8 cellular contexts compared by ENCODE assay signal in the genomic region with DNA sequence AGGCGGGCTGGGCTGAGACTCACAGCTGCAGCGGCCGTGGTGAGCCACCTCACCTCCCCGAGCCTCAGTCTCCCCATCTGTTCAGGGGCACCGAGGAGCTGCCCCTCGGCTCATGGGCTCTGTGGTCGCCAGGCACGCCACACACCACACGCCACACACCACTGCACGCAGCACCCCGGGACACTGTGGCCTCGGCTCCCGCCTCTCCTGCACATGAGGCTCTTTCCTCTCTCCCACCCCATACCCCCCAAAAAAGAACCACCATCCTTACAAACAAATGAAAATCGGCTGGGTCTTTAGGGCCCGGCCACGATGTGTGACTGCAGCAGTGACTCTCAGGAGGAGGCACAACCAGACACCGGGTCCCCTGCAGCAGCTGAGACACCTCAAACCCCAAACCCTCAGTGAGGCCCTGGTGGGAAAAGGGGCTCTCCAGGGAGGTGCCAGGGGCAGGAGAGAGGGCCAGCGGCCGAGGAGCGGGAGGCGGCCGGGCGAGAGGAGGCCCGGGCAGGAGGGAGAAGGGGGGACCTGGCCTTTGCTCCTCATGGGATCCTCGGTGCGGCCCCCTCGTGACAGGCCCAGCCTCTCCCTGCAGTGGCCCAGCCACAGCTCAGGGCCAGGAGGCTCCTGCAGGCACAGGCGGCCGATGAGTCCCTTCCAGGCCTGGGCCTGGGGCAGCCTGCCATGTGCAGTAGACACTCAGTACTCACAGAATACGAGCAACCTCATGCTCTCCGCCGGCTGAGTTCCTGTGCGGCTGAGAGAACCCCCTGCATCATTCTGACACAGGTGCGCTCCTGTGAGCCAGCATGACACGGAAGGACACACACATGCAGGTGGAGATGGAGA.
DNase-seq lines count a peak whose midpoint lies in the region; ATAC-seq and TF ChIP-seq lines count a peak whose summit lies in the region.

No MANE protein-coding gene starts in this region.

- peak overlapping the region; percentile 89 for H3K4me3 Mint-ChIP-seq in stimulated activated effector memory CD8-positive, alpha-beta T cell treated with anti-CD3 and anti-CD28 coated beads, Interleukin-12 subunit alpha, Interleukin-12 subunit beta, amount 100 ng/mL, for 72 hours

- peaks cover 73% of the 10 kb centered on the region for H3K4me1 Mint-ChIP-seq in stimulated activated effector memory CD8-positive, alpha-beta T cell treated with anti-CD3 and anti-CD28 coated beads, Interleukin-12 subunit alpha, Interleukin-12 subunit beta, amount 100 ng/mL, for 72 hours

- H3K36me3 Mint-ChIP-seq in stimulated activated effector memory CD8-positive, alpha-beta T cell treated with anti-CD3 and anti-CD28 coated beads, Interleukin-12 subunit alpha, Interleukin-12 subunit beta, amount 100 ng/mL, for 72 hours = peaks cover 60% of the 10 kb centered on the region

- H3K27ac Mint-ChIP-seq in stimulated activated effector memory CD8-positive, alpha-beta T cell treated with anti-CD3 and anti-CD28 coated beads, Interleukin-12 subunit alpha, Interleukin-12 subunit beta, amount 100 ng/mL, for 72 hours = peak overlapping the region; percentile 97

- peaks cover 3% of the 10 kb centered on the region for H3K9me3 Mint-ChIP-seq in stimulated activated effector memory CD8-positive, alpha-beta T cell treated with anti-CD3 and anti-CD28 coated beads, Interleukin-12 subunit alpha, Interleukin-12 subunit beta, amount 100 ng/mL, for 72 hours

- H3K4me3 ChIP-seq in fibroblast of the aortic adventitia (ENCODE audit: low read depth, low read length) = peak overlapping the region; percentile 9

- no peak for TF ChIP-seq CTCF in fibroblast of the aortic adventitia (IDR thresholded peaks at IDR 0.05; ENCODE audit: insufficient read depth, low read length)

- no peak for TF ChIP-seq POLR2A in erythroblast (IDR thresholded peaks at IDR 0.05; ENCODE audit: low read length)

- peak; percentile 7 for ATAC-seq in GM21526 (IDR thresholded peaks at IDR 0.05; ENCODE audit: low FRiP score, unreplicated experiment)
- ATAC-seq in stimulated activated effector memory CD8-positive, alpha-beta T cell treated with anti-CD3 and anti-CD28 coated beads, Interleukin-12 subunit alpha, Interleukin-12 subunit beta, amount 100 ng/mL, for 72 hours = peak; percentile 27
- ATAC-seq in GM21447 (IDR thresholded peaks at IDR 0.05; ENCODE audit: unreplicated experiment) = no peak

- DNase-seq in T-helper 9 cell (peak; percentile 29), fibroblast of the aortic adventitia (ENCODE audit: low read depth) (no peak), UCSD-AML1 (lab: John Stamatoyannopoulos, UW; ENCODE audit: unreplicated experiment) (no peak), erythroblast (lab: John Stamatoyannopoulos, UW) (no peak), nucleus accumbens (lab: John Stamatoyannopoulos, UW) (no peak)
- DNase-seq in stimulated activated effector memory CD8-positive, alpha-beta T cell treated with anti-CD3 and anti-CD28 coated beads, Interleukin-12 subunit alpha, Interleukin-12 subunit beta, amount 100 ng/mL, for 72 hours (ENCODE audit: low spot score in 2 of 2) = peak in 1 of 2 donors; percentile 78
